In the genomic region with DNA sequence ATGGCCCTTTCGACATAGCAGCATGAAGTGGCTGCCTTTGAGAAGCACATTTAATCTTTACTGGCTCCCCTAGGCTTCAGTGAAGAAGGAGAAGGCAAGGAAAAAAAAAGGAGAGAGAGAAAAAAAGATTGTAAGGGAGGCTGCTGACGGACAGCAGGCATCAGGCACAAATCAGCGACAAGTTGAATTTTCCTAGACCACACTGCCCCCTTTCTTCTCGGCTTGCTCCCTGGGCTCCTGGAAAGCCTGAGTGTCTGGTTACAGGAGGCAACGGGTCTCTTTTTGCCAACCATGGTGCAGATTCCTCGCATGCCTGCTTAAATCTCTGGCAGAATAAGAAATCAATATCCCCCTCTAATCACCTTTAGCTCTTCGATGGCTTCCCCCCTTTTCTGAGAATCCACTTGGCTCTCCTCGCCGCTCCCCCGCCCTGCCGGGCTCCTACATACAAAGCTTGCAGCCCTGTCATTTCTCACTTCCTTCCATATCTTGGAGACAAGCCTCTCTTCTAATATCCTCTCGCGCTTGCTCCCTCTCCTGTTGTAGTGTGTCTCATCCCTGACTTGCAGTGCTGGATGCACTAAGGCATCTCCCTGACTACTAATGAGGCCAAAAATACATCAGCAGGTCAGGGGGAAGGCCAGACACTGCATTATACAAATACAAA, we compare ENCODE assay signal across 10 cellular contexts. TPM values are rescaled to one million over a fixed set of nuclear protein-coding genes. Genes with fewer than 3 reads are reported as not detected.
DNase-seq lines count a peak whose midpoint lies in the region; ATAC-seq and FAIRE-seq lines count a peak whose summit lies in the region.
"Had no signal": no experiment of that assay in that cellular context is flagged by ENCODE, and none has a peak within 500 bp of the region (broad histone marks: within the 10 kb centered on the region; RNA-seq: fewer than 3 reads in every experiment).

No MANE protein-coding gene starts in this region.

- intact Hi-C loops in activated CD4-positive, alpha-beta T cell treated with anti-CD3 and anti-CD28 coated beads for 36 hours (cut with DNase I, micrococcal nuclease): loop anchor here (10.0 kb wide), 3 partner anchors 103 to 447 kb away; no protein-coding TSS in a partner anchor
- intact Hi-C loops in activated CD4-positive, alpha-beta T cell treated with anti-CD3 and anti-CD28 coated beads, Interleukin-2, amount 10 ng/mL, durations not matched to agents 24 days and 14 days (cut with micrococcal nuclease): no loop called here

- peak overlapping the region in 6 of 7 experiments; percentile 7 to 39 (median 20) for H3K4me3 ChIP-seq in skin epidermis

- FAIRE-seq in islet of Langerhans (lab: Jason Lieb, UNC): peak; percentile 90

- no peak for ATAC-seq in activated CD4-positive, alpha-beta T cell treated with anti-CD3 and anti-CD28 coated beads for 36 hours
- ATAC-seq in activated CD8-positive, alpha-beta memory T cell treated with anti-CD3 and anti-CD28 coated beads, Interleukin-2, amount 10 ng/mL, durations not matched to agents 7 days and 5 days: no peak

- H3K27me3 Mint-ChIP-seq in activated CD4-positive, alpha-beta T cell treated with anti-CD3 and anti-CD28 coated beads for 36 hours: peaks cover 34% of the 10 kb centered on the region
- H3K27me3 Mint-ChIP-seq in activated CD4-positive, alpha-beta T cell treated with anti-CD3 and anti-CD28 coated beads, Interleukin-2, amount 10 ng/mL, durations not matched to agents 24 days and 14 days: peaks cover 34% of the 10 kb centered on the region
- peaks cover 28% of the 10 kb centered on the region for H3K27me3 Mint-ChIP-seq in activated CD8-positive, alpha-beta memory T cell treated with anti-CD3 and anti-CD28 coated beads, Interleukin-2, amount 10 ng/mL, durations not matched to agents 7 days and 5 days

- H3K27ac Mint-ChIP-seq in activated CD4-positive, alpha-beta T cell treated with anti-CD3 and anti-CD28 coated beads for 36 hours: no peak overlapping the region
- no peak overlapping the region for H3K27ac Mint-ChIP-seq in activated CD4-positive, alpha-beta T cell treated with anti-CD3 and anti-CD28 coated beads, Interleukin-2, amount 10 ng/mL, durations not matched to agents 24 days and 14 days
- H3K27ac Mint-ChIP-seq in activated CD8-positive, alpha-beta memory T cell treated with anti-CD3 and anti-CD28 coated beads, Interleukin-2, amount 10 ng/mL, durations not matched to agents 7 days and 5 days: no peak overlapping the region

- peak overlapping the region; percentile 98 for H3K27ac ChIP-seq in caudate nucleus (ENCODE audit: low read depth, low read length)
- H3K27ac ChIP-seq in skin epidermis: peak overlapping the region in 20 of 21 experiments; percentile 40 to 85 (median 72)
- H3K27ac ChIP-seq: VCaP had no signal

- CTCF ChIA-PET in activated CD4-positive, alpha-beta T cell treated with anti-CD3 and anti-CD28 coated beads for 36 hours (lab: Charles Lee): interaction anchor here (0.9 kb wide), 1 partner anchor 56 kb away, joined by 3 read pairs; no protein-coding TSS in a partner anchor
- CTCF ChIA-PET in activated CD8-positive, alpha-beta memory T cell treated with anti-CD3 and anti-CD28 coated beads, Interleukin-2, amount 10 ng/mL, durations not matched to agents 7 days and 5 days (lab: Charles Lee): no interaction called here

- H3K36me3 Mint-ChIP-seq in activated CD4-positive, alpha-beta T cell treated with anti-CD3 and anti-CD28 coated beads for 36 hours (ENCODE audit: low read depth): no peaks in the 10 kb centered on the region
- H3K36me3 Mint-ChIP-seq in activated CD4-positive, alpha-beta T cell treated with anti-CD3 and anti-CD28 coated beads, Interleukin-2, amount 10 ng/mL, durations not matched to agents 24 days and 14 days (ENCODE audit: low read depth): peaks cover 2% of the 10 kb centered on the region
- peaks cover 1% of the 10 kb centered on the region for H3K36me3 Mint-ChIP-seq in activated CD8-positive, alpha-beta memory T cell treated with anti-CD3 and anti-CD28 coated beads, Interleukin-2, amount 10 ng/mL, durations not matched to agents 7 days and 5 days

- peaks cover 14% of the 10 kb centered on the region for H3K4me1 Mint-ChIP-seq in activated CD4-positive, alpha-beta T cell treated with anti-CD3 and anti-CD28 coated beads for 36 hours
- H3K4me1 Mint-ChIP-seq in activated CD4-positive, alpha-beta T cell treated with anti-CD3 and anti-CD28 coated beads, Interleukin-2, amount 10 ng/mL, durations not matched to agents 24 days and 14 days: peaks cover 7% of the 10 kb centered on the region
- H3K4me1 Mint-ChIP-seq in activated CD8-positive, alpha-beta memory T cell treated with anti-CD3 and anti-CD28 coated beads, Interleukin-2, amount 10 ng/mL, durations not matched to agents 7 days and 5 days: no peaks in the 10 kb centered on the region

- POLR2A ChIA-PET in activated CD4-positive, alpha-beta T cell treated with anti-CD3 and anti-CD28 coated beads for 36 hours (lab: Charles Lee): no interaction called here

- DNase-seq in activated CD4-positive, alpha-beta T cell treated with anti-CD3 and anti-CD28 coated beads for 36 hours: peak; percentile 5
- DNase-seq in activated CD4-positive, alpha-beta T cell treated with anti-CD3 and anti-CD28 coated beads, Interleukin-2, amount 10 ng/mL, durations not matched to agents 24 days and 14 days: no peak
- DNase-seq in caudate nucleus (lab: John Stamatoyannopoulos, UW) (peak in 57 of 61 donors; percentile 18 to 93 (median 80)), T-helper 9 cell (no peak)
- DNase-seq in activated CD8-positive, alpha-beta memory T cell treated with anti-CD3 and anti-CD28 coated beads, Interleukin-2, amount 10 ng/mL, durations not matched to agents 7 days and 5 days: no peak
- DNase-seq in activated CD4-positive, alpha-beta T cell treated with anti-CD3 and anti-CD28 coated beads, Interleukin-2, amount 50 U/mL, for 4 hours: no peak
- DNase-seq: DND-41 had no signal

- no peaks in the 10 kb centered on the region for H3K9me3 Mint-ChIP-seq in activated CD4-positive, alpha-beta T cell treated with anti-CD3 and anti-CD28 coated beads for 36 hours (ENCODE audit: low read depth)
- H3K9me3 Mint-ChIP-seq in activated CD4-positive, alpha-beta T cell treated with anti-CD3 and anti-CD28 coated beads, Interleukin-2, amount 10 ng/mL, durations not matched to agents 24 days and 14 days: no peaks in the 10 kb centered on the region
- H3K9me3 Mint-ChIP-seq in activated CD8-positive, alpha-beta memory T cell treated with anti-CD3 and anti-CD28 coated beads, Interleukin-2, amount 10 ng/mL, durations not matched to agents 7 days and 5 days (ENCODE audit: low read depth): no peaks in the 10 kb centered on the region

- H3K4me3 Mint-ChIP-seq in activated CD4-positive, alpha-beta T cell treated with anti-CD3 and anti-CD28 coated beads for 36 hours: no peak overlapping the region
- H3K4me3 Mint-ChIP-seq in activated CD4-positive, alpha-beta T cell treated with anti-CD3 and anti-CD28 coated beads, Interleukin-2, amount 10 ng/mL, durations not matched to agents 24 days and 14 days: no peak overlapping the region
- no peak overlapping the region for H3K4me3 Mint-ChIP-seq in activated CD8-positive, alpha-beta memory T cell treated with anti-CD3 and anti-CD28 coated beads, Interleukin-2, amount 10 ng/mL, durations not matched to agents 7 days and 5 days

RNA-seq across cellular contexts. Expression of a gene that starts 14.3 kb away (rescaled TPM):
- total RNA-seq in activated CD4-positive, alpha-beta T cell treated with anti-CD3 and anti-CD28 coated beads for 36 hours: not detected
- total RNA-seq in activated CD4-positive, alpha-beta T cell treated with anti-CD3 and anti-CD28 coated beads, Interleukin-2, amount 10 ng/mL, durations not matched to agents 24 days and 14 days: not detected in 2 replicates
- total RNA-seq in activated CD8-positive, alpha-beta memory T cell treated with anti-CD3 and anti-CD28 coated beads, Interleukin-2, amount 10 ng/mL, durations not matched to agents 7 days and 5 days: not detected

Comparison
In these comparisons a context has a peak if more than half of its experiments do, and no peak if none do; other contexts are left out.
1. DNase-seq: peak in activated CD4-positive, alpha-beta T cell treated with anti-CD3 and anti-CD28 coated beads for 36 hours (single experiment) and caudate nucleus (57 of 61); none in activated CD4-positive, alpha-beta T cell treated with anti-CD3 and anti-CD28 coated beads, Interleukin-2, amount 10 ng/mL, durations not matched to agents 24 days and 14 days (single experiment), activated CD8-positive, alpha-beta memory T cell treated with anti-CD3 and anti-CD28 coated beads, Interleukin-2, amount 10 ng/mL, durations not matched to agents 7 days and 5 days (single experiment), T-helper 9 cell (single experiment) and activated CD4-positive, alpha-beta T cell treated with anti-CD3 and anti-CD28 coated beads, Interleukin-2, amount 50 U/mL, for 4 hours (0 of 2).